ENCODE assay signal across 8 cellular contexts in genomic region chr4:134944115-134944514, GRCh38.
"Had no signal": no experiment of that assay in that cellular context is flagged by ENCODE, and none has a peak within 500 bp of the region (broad histone marks: within the 10 kb centered on the region; RNA-seq: fewer than 3 reads in every experiment).

No MANE protein-coding gene starts in this region.

- H3K4me3 ChIP-seq: HAP-1 had no signal

- H3K9me3 ChIP-seq: HAP-1 had no signal

- H3K36me3 ChIP-seq: HAP-1 had no signal

- H3K27me3 Mint-ChIP-seq: IgD-negative memory B cell had no signal

- H3K27ac ChIP-seq: HL-60 had no signal

- ATAC-seq: HCT116, HepG2 had no signal

- H3K36me3 Mint-ChIP-seq: IgD-negative memory B cell had no signal

- H3K4me1 ChIP-seq: HAP-1 had no signal

- DNase-seq: GOT3, H7, HFFc6 had no signal

- H3K9me3 Mint-ChIP-seq: HFFc6 had no signal

- H3K4me3 Mint-ChIP-seq: HFFc6 had no signal

- H3K27ac Mint-ChIP-seq: HFFc6, IgD-negative memory B cell had no signal

- H3K4me1 Mint-ChIP-seq: IgD-negative memory B cell had no signal
